In the genomic region with DNA sequence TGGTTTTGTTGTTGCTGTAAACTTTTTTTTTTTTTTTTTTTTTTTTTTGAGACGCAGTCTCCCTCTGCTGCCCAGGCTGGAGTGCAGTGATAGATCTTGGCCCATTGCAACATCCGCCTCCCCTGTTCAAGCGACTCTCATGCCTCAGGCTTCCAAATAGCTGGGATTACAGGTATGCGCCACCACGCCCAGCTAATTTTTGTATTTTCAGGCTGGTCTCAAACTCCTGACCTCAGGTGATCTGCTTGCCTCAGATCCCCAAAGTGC, we compare ENCODE assay signal across 11 cellular contexts.
DNase-seq lines count a peak whose midpoint lies in the region; ATAC-seq and TF ChIP-seq lines count a peak whose summit lies in the region.
"Had no signal": no experiment of that assay in that cellular context is flagged by ENCODE, and none has a peak within 500 bp of the region (broad histone marks: within the 10 kb centered on the region; RNA-seq: fewer than 3 reads in every experiment).

No MANE protein-coding gene starts in this region.

- TF ChIP-seq CTCF in right atrium auricular region (IDR thresholded peaks at IDR 0.05) (peak in 1 of 2 donors; percentile 37), right lobe of liver (IDR thresholded peaks at IDR 0.05) (peak in 3 of 4 donors; percentile 33 to 43 (median 39))

- H3K27me3 ChIP-seq in right atrium auricular region (no peaks in the 10 kb centered on the region), right lobe of liver (no peaks in the 10 kb centered on the region)
- no peaks in the 10 kb centered on the region for H3K27me3 ChIP-seq in effector memory CD4-positive, alpha-beta T cell (replicated peaks; ENCODE audit: control insufficient read depth, insufficient read depth, low read length, poor library complexity, severe bottlenecking)
- H3K27me3 ChIP-seq: BLaER1 had no signal

- H3K4me1 ChIP-seq in right atrium auricular region (no peaks in the 10 kb centered on the region), right lobe of liver (peaks cover 0 to 35% (median 12%) of the 10 kb centered on the region in 4 donors)
- no peaks in the 10 kb centered on the region for H3K4me1 ChIP-seq in effector memory CD4-positive, alpha-beta T cell (ENCODE audit: control insufficient read depth, insufficient read depth, low read length, poor library complexity, severe bottlenecking)

- H3K9me3 ChIP-seq in right atrium auricular region (no peaks in the 10 kb centered on the region), right lobe of liver (no peaks in the 10 kb centered on the region)
- H3K9me3 ChIP-seq in effector memory CD4-positive, alpha-beta T cell (ENCODE audit: control insufficient read depth, low read length): no peaks in the 10 kb centered on the region
- H3K9me3 ChIP-seq: BLaER1 had no signal

- H3K27ac ChIP-seq in right atrium auricular region: no peak overlapping the region
- H3K27ac ChIP-seq in right lobe of liver: peak overlapping the region; percentile 59 to 75 (median 69)
- no peak overlapping the region for H3K27ac ChIP-seq in effector memory CD4-positive, alpha-beta T cell (ENCODE audit: insufficient read depth, low read length, poor library complexity, severe bottlenecking)
- H3K27ac ChIP-seq: BLaER1 had no signal

- peak; percentile 88 for ATAC-seq in Right ventricle myocardium inferior
- peak; percentile 65 to 83 (median 74) for ATAC-seq in right lobe of liver

- no peak overlapping the region for H3K4me3 ChIP-seq in right atrium auricular region
- no peak overlapping the region for H3K4me3 ChIP-seq in right lobe of liver
- no peak overlapping the region for H3K4me3 ChIP-seq in effector memory CD4-positive, alpha-beta T cell (ENCODE audit: insufficient read depth, low read depth, low read length, poor library complexity, severe bottlenecking)
- H3K4me3 ChIP-seq: BLaER1 had no signal

- no peak for DNase-seq in Right ventricle myocardium inferior (ENCODE audit: missing footprints)
- DNase-seq in right atrium auricular region (ENCODE audit: low spot score): no peak
- peak; percentile 73 for DNase-seq in cerebellar cortex (ENCODE audit: low spot score)
- peak; percentile 52 to 70 (median 69) for DNase-seq in right lobe of liver
- no peak for DNase-seq in activated naive CD4-positive, alpha-beta T cell (lab: John Stamatoyannopoulos, UW)
- DNase-seq in NCI-H2171 treated with DMSO at 0.1 percent for 48 hours (lab: John Stamatoyannopoulos, UW): no peak
- DNase-seq in effector memory CD4-positive, alpha-beta T cell: no peak
- no peak for DNase-seq in NCI-H524 treated with DMSO at 0.1 percent for 48 hours (lab: John Stamatoyannopoulos, UW)
- DNase-seq: activated gamma-delta T cell, SIG-M5 had no signal

- no peak for TF ChIP-seq POLR2A in right lobe of liver (IDR thresholded peaks at IDR 0.05)

- H3K36me3 ChIP-seq in right atrium auricular region (no peaks in the 10 kb centered on the region), right lobe of liver (no peaks in the 10 kb centered on the region)
- no peaks in the 10 kb centered on the region for H3K36me3 ChIP-seq in effector memory CD4-positive, alpha-beta T cell (ENCODE audit: control insufficient read depth, insufficient read depth, low read length)
- H3K36me3 ChIP-seq: BLaER1 had no signal

- intact Hi-C loops in Right ventricle myocardium inferior (cut with DNase I) (loop anchor here (5.0 kb wide), 1 partner anchor 212 kb away; the partner anchor contains the start of gene ERRFI1), right lobe of liver (cut with DNase I) (loop anchor here in 1 of 2 donors (10.0 kb wide), 1 partner anchor 204 kb away; no protein-coding TSS in a partner anchor)

- 48% methylated on average over 3 of the region's 5 CpGs for WGBS in right lobe of liver (ENCODE audit: insufficient coverage, low coverage, low lambda C conversion rate, missing lambda C conversion rate)

Comparison
In these comparisons a context has a peak if more than half of its experiments do, and no peak if none do; other contexts are left out.
1. DNase-seq: peak in cerebellar cortex (single experiment) and right lobe of liver (3 of 3); none in Right ventricle myocardium inferior (single experiment), right atrium auricular region (single experiment), activated naive CD4-positive, alpha-beta T cell (0 of 4), NCI-H2171 treated with DMSO at 0.1 percent for 48 hours (single experiment), effector memory CD4-positive, alpha-beta T cell (0 of 3) and NCI-H524 treated with DMSO at 0.1 percent for 48 hours (single experiment).
2. H3K27ac ChIP-seq: peak in right lobe of liver (3 of 3); none in right atrium auricular region (0 of 2) and effector memory CD4-positive, alpha-beta T cell (single experiment).